In the genomic region with DNA sequence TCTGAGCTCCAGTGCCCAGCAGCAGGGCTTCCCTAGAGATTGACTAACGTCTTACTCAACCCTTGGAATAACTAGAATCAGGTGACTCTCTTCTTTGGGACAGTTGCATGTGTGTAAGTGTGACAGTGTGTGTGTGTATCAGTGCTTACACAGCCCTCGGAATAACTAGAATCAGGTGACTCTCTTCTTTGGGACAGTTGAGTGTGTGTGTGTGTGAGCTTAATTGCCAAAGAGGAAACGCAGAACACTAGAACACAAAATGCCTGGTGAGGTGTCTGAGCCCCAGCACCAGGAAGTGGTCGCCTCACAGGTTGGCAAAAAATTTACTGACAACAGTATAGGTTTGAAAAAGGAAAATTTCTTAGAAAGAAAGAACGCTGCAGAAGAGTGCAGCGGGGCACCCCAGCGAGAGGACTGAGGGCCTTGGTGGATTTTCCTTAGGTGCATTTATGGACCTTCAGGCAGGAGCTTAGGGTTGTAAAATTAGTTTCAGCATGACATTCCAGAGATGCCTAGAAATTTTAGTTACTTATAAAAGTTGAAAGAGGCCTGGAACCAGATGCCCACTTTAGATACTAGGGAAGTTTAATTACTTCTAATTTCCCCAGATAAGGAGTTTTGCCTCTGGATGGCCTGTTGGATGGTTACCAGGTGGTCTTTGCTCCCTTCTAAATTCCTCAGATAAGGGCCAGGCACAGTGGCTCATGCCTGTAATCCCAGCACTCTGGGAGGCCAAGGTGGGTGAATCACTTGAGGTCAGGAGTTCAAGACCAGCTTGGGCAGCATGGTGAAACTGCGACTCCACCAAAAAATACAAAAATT, we compare ENCODE assay signal across 10 cellular contexts. TPM values are rescaled to one million over a fixed set of nuclear protein-coding genes. Genes with fewer than 3 reads are reported as not detected.
A peak's percentile ranks its signal among the peaks of the same experiment; 100 is the strongest.
DNase-seq lines count a peak whose midpoint lies in the region; ATAC-seq and TF ChIP-seq lines count a peak whose summit lies in the region.
"Had no signal": no experiment of that assay in that cellular context is flagged by ENCODE, and none has a peak within 500 bp of the region (broad histone marks: within the 10 kb centered on the region; RNA-seq: fewer than 3 reads in every experiment).

No MANE protein-coding gene starts in this region.

- H3K27ac Mint-ChIP-seq in stimulated activated naive CD8-positive, alpha-beta T cell treated with anti-CD3 and anti-CD28 coated beads, Interleukin-15, Interleukin-2, amounts not matched to agents 100 ng/mL and 50 ng/mL, for 24 hours = peak overlapping the region; percentile 85
- H3K27ac Mint-ChIP-seq in activated T-cell treated with anti-CD3 and anti-CD28 coated beads, Interleukin-2, amount 50 U/mL, for 24 hours = peak overlapping the region; percentile 89

- H3K9me2 ChIP-seq in hepatocyte (replicated peaks; ENCODE audit: insufficient read depth) = no peaks in the 10 kb centered on the region

- H3K9me3 ChIP-seq in hepatocyte (ENCODE audit: low read depth) (no peaks in the 10 kb centered on the region), SJCRH30 (replicated peaks) (no peaks in the 10 kb centered on the region)
- H3K9me3 ChIP-seq: esophagus squamous epithelium had no signal

- 27% methylated on average over 8 of the region's 8 CpGs for WGBS in hepatocyte (ENCODE audit: low lambda C conversion rate, missing lambda C conversion rate)

- H3K36me3 Mint-ChIP-seq in stimulated activated naive CD8-positive, alpha-beta T cell treated with anti-CD3 and anti-CD28 coated beads, Interleukin-15, Interleukin-2, amounts not matched to agents 100 ng/mL and 50 ng/mL, for 24 hours (ENCODE audit: low read depth) = peaks cover 21% of the 10 kb centered on the region
- H3K36me3 Mint-ChIP-seq in activated T-cell treated with anti-CD3 and anti-CD28 coated beads, Interleukin-2, amount 50 U/mL, for 24 hours (ENCODE audit: low read depth) = peaks cover 68% of the 10 kb centered on the region

- no peak overlapping the region for H2AFZ ChIP-seq in hepatocyte

- no peaks in the 10 kb centered on the region for H3K27me3 Mint-ChIP-seq in stimulated activated naive CD8-positive, alpha-beta T cell treated with anti-CD3 and anti-CD28 coated beads, Interleukin-15, Interleukin-2, amounts not matched to agents 100 ng/mL and 50 ng/mL, for 24 hours
- no peaks in the 10 kb centered on the region for H3K27me3 Mint-ChIP-seq in activated T-cell treated with anti-CD3 and anti-CD28 coated beads, Interleukin-2, amount 50 U/mL, for 24 hours

- peaks cover 68% of the 10 kb centered on the region for H3K4me1 Mint-ChIP-seq in stimulated activated naive CD8-positive, alpha-beta T cell treated with anti-CD3 and anti-CD28 coated beads, Interleukin-15, Interleukin-2, amounts not matched to agents 100 ng/mL and 50 ng/mL, for 24 hours (ENCODE audit: low read depth)
- peaks cover 64% of the 10 kb centered on the region for H3K4me1 Mint-ChIP-seq in activated T-cell treated with anti-CD3 and anti-CD28 coated beads, Interleukin-2, amount 50 U/mL, for 24 hours (ENCODE audit: low read depth)

- H3K4me3 ChIP-seq in hepatocyte (no peak overlapping the region), SJCRH30 (no peak overlapping the region)
- H3K4me3 ChIP-seq: esophagus squamous epithelium had no signal

- peaks cover 21% of the 10 kb centered on the region for H3K79me2 ChIP-seq in hepatocyte

- H3K27ac ChIP-seq in hepatocyte (peak overlapping the region; percentile 100), SJCRH30 (no peak overlapping the region)

- peaks cover 7% of the 10 kb centered on the region for H4K20me1 ChIP-seq in hepatocyte (ENCODE audit: insufficient read depth, poor library complexity, severe bottlenecking)

- no peaks in the 10 kb centered on the region for H3K9me3 Mint-ChIP-seq in stimulated activated naive CD8-positive, alpha-beta T cell treated with anti-CD3 and anti-CD28 coated beads, Interleukin-15, Interleukin-2, amounts not matched to agents 100 ng/mL and 50 ng/mL, for 24 hours
- H3K9me3 Mint-ChIP-seq in activated T-cell treated with anti-CD3 and anti-CD28 coated beads, Interleukin-2, amount 50 U/mL, for 24 hours = no peaks in the 10 kb centered on the region

- H3K4me2 ChIP-seq in hepatocyte = peak overlapping the region; percentile 23

- peak overlapping the region; percentile 44 for H3K4me3 Mint-ChIP-seq in stimulated activated naive CD8-positive, alpha-beta T cell treated with anti-CD3 and anti-CD28 coated beads, Interleukin-15, Interleukin-2, amounts not matched to agents 100 ng/mL and 50 ng/mL, for 24 hours
- H3K4me3 Mint-ChIP-seq in activated T-cell treated with anti-CD3 and anti-CD28 coated beads, Interleukin-2, amount 50 U/mL, for 24 hours = peak overlapping the region; percentile 3

- no peak for TF ChIP-seq CTCF in hepatocyte (IDR thresholded peaks at IDR 0.05; ENCODE audit: poor library complexity)

- no peaks in the 10 kb centered on the region for H3K36me3 ChIP-seq in hepatocyte (replicated peaks; ENCODE audit: insufficient read depth, low read depth)
- H3K36me3 ChIP-seq in SJCRH30 = no peaks in the 10 kb centered on the region

- H3K4me1 ChIP-seq in hepatocyte (ENCODE audit: insufficient read depth) (peaks cover 59% of the 10 kb centered on the region), SJCRH30 (peaks cover 20% of the 10 kb centered on the region)

- ATAC-seq in stimulated activated naive CD8-positive, alpha-beta T cell treated with anti-CD3 and anti-CD28 coated beads, Interleukin-15, Interleukin-2, amounts not matched to agents 100 U/mL and 50 U/mL, for 24 hours = no peak
- ATAC-seq in HG02970 (IDR thresholded peaks at IDR 0.05; ENCODE audit: low FRiP score, unreplicated experiment) (no peak), HG03342 (IDR thresholded peaks at IDR 0.05; ENCODE audit: unreplicated experiment) (no peak), GM19455 (IDR thresholded peaks at IDR 0.05; ENCODE audit: unreplicated experiment) (no peak)

- H3K27me3 ChIP-seq in hepatocyte (no peaks in the 10 kb centered on the region), SJCRH30 (no peaks in the 10 kb centered on the region)
- H3K27me3 ChIP-seq: esophagus squamous epithelium had no signal

- DNase-seq in stimulated activated naive CD8-positive, alpha-beta T cell treated with anti-CD3 and anti-CD28 coated beads, Interleukin-15, Interleukin-2, amounts not matched to agents 100 U/mL and 50 U/mL, for 24 hours = no peak
- peak; percentile 37 for DNase-seq in activated T-cell treated with anti-CD3 and anti-CD28 coated beads, Interleukin-2, amount 50 U/mL, for 24 hours
- DNase-seq in hepatocyte (ENCODE audit: low spot score) (no peak), SJCRH30 (no peak)
- DNase-seq: COR-L47, esophagus squamous epithelium had no signal

RNA-seq across cellular contexts. Expression of a gene that starts 3.7 kb away (rescaled TPM):
- total RNA-seq in hepatocyte = 50.9 and 52.1 TPM in 2 replicates
- 20.2 and 24.8 TPM in 2 replicates for polyA plus RNA-seq in hepatocyte
- total RNA-seq in SJCRH30 (2014; rRNA removed; shearing (Covaris generic)) = 93.9 and 97.1 TPM in 2 replicates

RNA-seq across cellular contexts. Expression of a gene that starts 5.4 kb away (rescaled TPM):
- 112 and 116 TPM in 2 replicates for total RNA-seq in hepatocyte
- polyA plus RNA-seq in hepatocyte = 95.5 and 110 TPM in 2 replicates
- total RNA-seq in SJCRH30 (2014; rRNA removed; shearing (Covaris generic)) = 5.5 and 6.5 TPM in 2 replicates

RNA-seq across cellular contexts. Expression of a gene that starts 33.9 kb away (rescaled TPM):
- 2.5 and 4.0 TPM in 2 replicates for total RNA-seq in hepatocyte
- 2.7 and 4.2 TPM in 2 replicates for polyA plus RNA-seq in hepatocyte
- total RNA-seq in SJCRH30 (2014; rRNA removed; shearing (Covaris generic)) = 0.14 and 0.33 TPM in 2 replicates

RNA-seq across cellular contexts. Expression of a gene that starts 36.6 kb away (rescaled TPM):
- 6.2 and 8.0 TPM in 2 replicates for total RNA-seq in hepatocyte
- 8.4 and 10.7 TPM in 2 replicates for polyA plus RNA-seq in hepatocyte
- 6.1 and 7.6 TPM in 2 replicates for total RNA-seq in SJCRH30 (2014; rRNA removed; shearing (Covaris generic))

RNA-seq across cellular contexts. Expression of a gene that starts 43.2 kb away (rescaled TPM):
- 52.5 and 59.1 TPM in 2 replicates for total RNA-seq in hepatocyte
- polyA plus RNA-seq in hepatocyte = 45.7 and 47.4 TPM in 2 replicates
- total RNA-seq in SJCRH30 (2014; rRNA removed; shearing (Covaris generic)) = 32.3 and 32.7 TPM in 2 replicates

Comparison
In these comparisons a context has a peak if more than half of its experiments do, and no peak if none do; other contexts are left out.
1. RNA of a gene that starts 5.4 kb away (total RNA-seq): 112 to 116 TPM in hepatocyte; 5.5 to 6.5 TPM in SJCRH30; every median in the first group is over 10 times any median in the second.